In the genomic region with DNA sequence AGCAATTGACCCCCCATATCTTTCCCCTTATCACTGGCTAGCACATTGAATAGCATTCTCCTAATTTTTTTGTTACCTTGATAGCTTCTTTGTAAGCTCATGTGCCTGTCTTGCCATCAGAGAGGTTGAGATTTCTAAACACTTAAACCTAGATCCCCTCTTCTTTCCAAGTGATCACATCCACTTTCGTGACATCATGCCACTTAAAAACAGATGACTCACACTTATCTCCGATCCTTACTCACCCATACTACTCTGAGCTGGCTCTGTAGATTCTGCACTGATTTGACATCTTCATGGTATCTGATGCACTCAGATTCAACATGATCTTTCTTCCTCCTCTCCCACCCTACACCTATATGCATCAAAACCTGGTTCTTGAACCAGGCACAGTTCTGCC, we compare ENCODE assay signal across 16 cellular contexts. TPM values are rescaled to one million over a fixed set of nuclear protein-coding genes. Genes with fewer than 3 reads are reported as not detected.
DNase-seq lines count a peak whose midpoint lies in the region; ATAC-seq and TF ChIP-seq lines count a peak whose summit lies in the region.
"Had no signal": no experiment of that assay in that cellular context is flagged by ENCODE, and none has a peak within 500 bp of the region (broad histone marks: within the 10 kb centered on the region; RNA-seq: fewer than 3 reads in every experiment).

No MANE protein-coding gene starts in this region.

- 80 to 82% methylated on average over 2 of the region's 2 CpGs for WGBS in sigmoid colon, 2 donors

- ATAC-seq in HG03159 (IDR thresholded peaks at IDR 0.05; ENCODE audit: unreplicated experiment), result no peak
- ATAC-seq: left cardiac atrium; naive thymus-derived CD8-positive, alpha-beta T cell had no signal

- no peak for TF ChIP-seq EP300 in sigmoid colon (IDR thresholded peaks at IDR 0.05)

- TF ChIP-seq CTCF in HFF-Myc (IDR thresholded peaks at IDR 0.05; ENCODE audit: low read depth, low read length, missing control alignments), result no peak
- TF ChIP-seq CTCF in Peyer's patch (IDR thresholded peaks at IDR 0.05), result no peak
- TF ChIP-seq CTCF in sigmoid colon (IDR thresholded peaks at IDR 0.05), result no peak

- DNase-seq in AG20443 (ENCODE audit: low spot score) (peak; percentile 56), HFF-Myc (ENCODE audit: extremely low read depth, low read depth) (peak; percentile 6), amniotic epithelial cell (ENCODE audit: low read depth) (peak; percentile 69), kidney glomerular epithelial cell (lab: John Stamatoyannopoulos, UW) (peak; percentile 27), Peyer's patch (no peak), islet precursor cell (no peak), sigmoid colon (no peak)
- DNase-seq: COR-L47; left cardiac atrium; MV-4-11; naive thymus-derived CD8-positive, alpha-beta T cell; NCI-H510A; Right ventricle myocardium superior; testis had no signal

- H3K9me3 ChIP-seq in Peyer's patch (no peaks in the 10 kb centered on the region), sigmoid colon (no peaks in the 10 kb centered on the region)
- H3K9me3 ChIP-seq: testis had no signal

- no peak overlapping the region for H3K4me3 ChIP-seq in HFF-Myc (replicated peaks; ENCODE audit: low read depth, low read length)
- no peak overlapping the region for H3K4me3 ChIP-seq in Peyer's patch
- H3K4me3 ChIP-seq in sigmoid colon, result no peak overlapping the region
- H3K4me3 ChIP-seq: coronary artery, testis had no signal

- intact Hi-C loops in sigmoid colon (cut with DNase I), result no loop called here

- H3K36me3 ChIP-seq in Peyer's patch (no peaks in the 10 kb centered on the region), sigmoid colon (no peaks in the 10 kb centered on the region)

- no peaks in the 10 kb centered on the region for H3K27me3 ChIP-seq in Peyer's patch
- no peaks in the 10 kb centered on the region for H3K27me3 ChIP-seq in sigmoid colon
- H3K27me3 ChIP-seq: testis had no signal

- TF ChIP-seq POLR2A in Peyer's patch (IDR thresholded peaks at IDR 0.05) (no peak), sigmoid colon (IDR thresholded peaks at IDR 0.05) (no peak)

- H3K27ac ChIP-seq in Peyer's patch, result no peak overlapping the region
- no peak overlapping the region for H3K27ac ChIP-seq in sigmoid colon
- H3K27ac ChIP-seq: coronary artery, testis had no signal

- H3K4me1 ChIP-seq in Peyer's patch (no peaks in the 10 kb centered on the region), sigmoid colon (no peaks in the 10 kb centered on the region)
- H3K4me1 ChIP-seq: testis had no signal

RNA-seq across cellular contexts. Expression of a gene that starts 10.5 kb away (rescaled TPM):
- total RNA-seq in Peyer's patch (1 to 10 TPM in 1 of 4 donors, under 1 TPM in 2, not detected in 1; 0.18 to 1.7 (median 0.40) TPM), sigmoid colon (under 1 TPM; 0.49 to 0.71 (median 0.62) TPM)
- under 1 TPM in 1 of 3 donors, not detected in 2; 0.31 TPM for polyA plus RNA-seq in sigmoid colon
- polyA plus RNA-seq: naive thymus-derived CD8-positive, alpha-beta T cell had no signal

RNA-seq across cellular contexts. Expression of a gene that starts 10.8 kb away (rescaled TPM):
- total RNA-seq in Peyer's patch (1 to 10 TPM; 3.3 to 5.6 (median 4.6) TPM), sigmoid colon (10 to 100 TPM; 10.5 to 14.3 (median 13.2) TPM)
- 1 to 10 TPM; 1.2 to 2.5 (median 1.2) TPM for polyA plus RNA-seq in sigmoid colon

Comparison
In these comparisons a context has a peak if more than half of its experiments do, and no peak if none do; other contexts are left out.
1. DNase-seq: peak in AG20443 (single experiment), HFF-Myc (single experiment), amniotic epithelial cell (single experiment) and kidney glomerular epithelial cell (single experiment); none in Peyer's patch (0 of 3), islet precursor cell (single experiment) and sigmoid colon (single experiment).